Comparison of ENCODE assay signal across 17 cellular contexts in the genomic region with DNA sequence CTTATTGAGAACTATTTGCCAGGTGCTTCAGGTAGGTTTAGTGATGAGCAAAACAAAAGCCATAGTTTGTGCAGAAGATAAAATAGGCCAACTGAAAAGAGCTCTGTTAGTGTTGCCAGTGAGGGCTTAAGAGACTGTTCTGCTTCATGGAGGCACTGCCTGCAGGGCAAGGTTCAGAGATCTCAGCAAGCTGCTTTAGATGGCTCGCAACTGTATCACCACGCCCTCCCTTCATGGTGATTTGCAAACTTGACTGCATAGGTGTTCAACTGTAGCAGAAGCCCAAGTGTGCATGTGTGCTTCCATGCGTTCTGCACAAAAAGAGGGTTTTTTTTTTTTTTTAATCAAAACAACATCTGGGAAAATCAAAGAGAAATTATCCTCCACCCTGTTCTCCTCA.
DNase-seq lines count a peak whose midpoint lies in the region; ATAC-seq and TF ChIP-seq lines count a peak whose summit lies in the region.
"Had no signal": no experiment of that assay in that cellular context is flagged by ENCODE, and none has a peak within 500 bp of the region (broad histone marks: within the 10 kb centered on the region; RNA-seq: fewer than 3 reads in every experiment).

No MANE protein-coding gene starts in this region.

- no peaks in the 10 kb centered on the region for H3K27me3 ChIP-seq in GM23248 (replicated peaks; ENCODE audit: insufficient read depth)
- no peaks in the 10 kb centered on the region for H3K27me3 ChIP-seq in RWPE2 (ENCODE audit: insufficient read depth, poor library complexity, severe bottlenecking)
- H3K27me3 ChIP-seq in hepatocyte: no peaks in the 10 kb centered on the region
- H3K27me3 ChIP-seq in trophoblast cell (ENCODE audit: insufficient read depth, low read length): no peaks in the 10 kb centered on the region

- H2BK120ac ChIP-seq in trophoblast cell (ENCODE audit: insufficient read depth, low read length, poor library complexity): no peak overlapping the region

- no peak overlapping the region for H3K4me2 ChIP-seq in GM23248 (ENCODE audit: unreplicated experiment)
- no peak overlapping the region for H3K4me2 ChIP-seq in hepatocyte
- H3K4me2 ChIP-seq in trophoblast cell (ENCODE audit: low read length): no peak overlapping the region

- H3K79me2 ChIP-seq in GM23248 (ENCODE audit: insufficient read depth): peaks cover 60% of the 10 kb centered on the region
- H3K79me2 ChIP-seq in hepatocyte: no peaks in the 10 kb centered on the region
- H3K79me2 ChIP-seq in trophoblast cell (ENCODE audit: control insufficient read depth, insufficient read depth, low read length, poor library complexity): no peaks in the 10 kb centered on the region

- H4K8ac ChIP-seq in trophoblast cell (ENCODE audit: low read depth, low read length): no peak overlapping the region

- no peak overlapping the region for H2AFZ ChIP-seq in GM23248
- no peak overlapping the region for H2AFZ ChIP-seq in hepatocyte
- H2AFZ ChIP-seq in trophoblast cell (ENCODE audit: insufficient read depth, low read length, poor library complexity): no peak overlapping the region

- H2BK5ac ChIP-seq in trophoblast cell (ENCODE audit: low read depth, low read length, poor library complexity): no peak overlapping the region

- H3K23ac ChIP-seq in trophoblast cell (ENCODE audit: low read length): no peak overlapping the region

- no peaks in the 10 kb centered on the region for H3K79me1 ChIP-seq in trophoblast cell (ENCODE audit: low read length)

- H3K4me3 ChIP-seq in GM23248 (no peak overlapping the region), RWPE2 (ENCODE audit: severe bottlenecking) (no peak overlapping the region), hepatocyte (no peak overlapping the region), trophoblast cell (ENCODE audit: low read depth, low read length) (no peak overlapping the region)
- H3K4me3 ChIP-seq: SK-N-MC had no signal

- H3K4me3 Mint-ChIP-seq in type B pancreatic cell: no peak overlapping the region

- no peak for DNase-seq in GM23248
- DNase-seq in RWPE2 (ENCODE audit: low spot score): no peak
- DNase-seq in hepatocyte (ENCODE audit: low spot score): peak; percentile 12
- peak; percentile 23 to 37 for DNase-seq in trophoblast cell
- no peak for DNase-seq in type B pancreatic cell (ENCODE audit: extremely low spot score, unreplicated experiment)
- DNase-seq in GM03348 (ENCODE audit: low spot score): no peak
- no peak for DNase-seq in Kasumi-1 (lab: John Stamatoyannopoulos, UW)
- DNase-seq: AML-193, DMS79, NCI-H1092, NCI-H2081, NCI-H524, NCI-H82, OCI-M1, SHP77 had no signal

- no peak overlapping the region for H3K4ac ChIP-seq in trophoblast cell (ENCODE audit: low read depth, low read length)

- peaks cover 50% of the 10 kb centered on the region for H3K4me1 ChIP-seq in GM23248 (ENCODE audit: insufficient read depth)
- peaks cover 21% of the 10 kb centered on the region for H3K4me1 ChIP-seq in RWPE2 (ENCODE audit: insufficient read depth, poor library complexity, severe bottlenecking)
- H3K4me1 ChIP-seq in hepatocyte (ENCODE audit: insufficient read depth): peaks cover 10% of the 10 kb centered on the region
- H3K4me1 ChIP-seq in trophoblast cell (ENCODE audit: control insufficient read depth in 1 of 2, insufficient read depth in 2 of 2, low read length in 2 of 2): peaks cover 0 to 3% of the 10 kb centered on the region in 2 experiments

- H2AK5ac ChIP-seq in trophoblast cell (ENCODE audit: low read length): no peak overlapping the region

- no peak overlapping the region for H3K18ac ChIP-seq in trophoblast cell (ENCODE audit: low read length)

- H4K12ac ChIP-seq in trophoblast cell (ENCODE audit: low read depth, low read length): no peak overlapping the region

- H4K20me1 ChIP-seq in GM23248 (ENCODE audit: insufficient read depth) (no peaks in the 10 kb centered on the region), hepatocyte (ENCODE audit: insufficient read depth, poor library complexity, severe bottlenecking) (no peaks in the 10 kb centered on the region)

- no peaks in the 10 kb centered on the region for H3K27me3 Mint-ChIP-seq in type B pancreatic cell

- H3K36me3 ChIP-seq in GM23248 (ENCODE audit: low read depth) (peaks cover 96% of the 10 kb centered on the region), RWPE2 (ENCODE audit: low read depth) (peaks cover 89% of the 10 kb centered on the region), hepatocyte (replicated peaks; ENCODE audit: insufficient read depth, low read depth) (no peaks in the 10 kb centered on the region), trophoblast cell (ENCODE audit: control insufficient read depth in 1 of 2, insufficient read depth in 2 of 2, low read length in 2 of 2) (peaks cover 4 to 11% of the 10 kb centered on the region in 2 experiments)

- H3K27ac Mint-ChIP-seq in type B pancreatic cell: no peak overlapping the region

- peaks cover 15% of the 10 kb centered on the region for H3K36me3 Mint-ChIP-seq in type B pancreatic cell

- in situ Hi-C loops in GM23248 (cut with MboI): no loop called here

- 78 to 79% methylated on average over 3 of the region's 3 CpGs for WGBS in GM23248 (ENCODE audit: low coverage in 1 of 2, low lambda C conversion rate in 2 of 2, missing lambda C conversion rate in 2 of 2), 2 experiments
- WGBS in hepatocyte (ENCODE audit: low lambda C conversion rate, missing lambda C conversion rate): 83% methylated on average over 3 of the region's 3 CpGs
- no CpG with 5 or more reads among the region's 3 CpGs for WGBS in trophoblast cell (ENCODE audit: extremely low coverage, insufficient coverage, insufficient read length)

- H3K9me2 ChIP-seq in GM23248 (ENCODE audit: insufficient read depth): no peaks in the 10 kb centered on the region
- no peaks in the 10 kb centered on the region for H3K9me2 ChIP-seq in hepatocyte (replicated peaks; ENCODE audit: insufficient read depth)

- H4K91ac ChIP-seq in trophoblast cell (ENCODE audit: low read depth, low read length): no peak overlapping the region

- H3K4me1 Mint-ChIP-seq in type B pancreatic cell (ENCODE audit: unreplicated experiment): peaks cover 12% of the 10 kb centered on the region

- peaks cover 94% of the 10 kb centered on the region for H3F3A ChIP-seq in GM23248 (ENCODE audit: insufficient read depth)

- H3K14ac ChIP-seq in trophoblast cell (ENCODE audit: low read length): no peak overlapping the region

- H3K27ac ChIP-seq in GM23248 (peak overlapping the region; percentile 52; the same call in 1 of the 2 replicates), RWPE2 (ENCODE audit: poor library complexity, severe bottlenecking) (peak overlapping the region; percentile 42), hepatocyte (no peak overlapping the region), trophoblast cell (ENCODE audit: low read depth, low read length) (no peak overlapping the region)
- H3K27ac ChIP-seq: C4-2B had no signal

- no peaks in the 10 kb centered on the region for H3K9me3 ChIP-seq in GM23248 (ENCODE audit: low read depth)
- no peaks in the 10 kb centered on the region for H3K9me3 ChIP-seq in RWPE2 (ENCODE audit: severe bottlenecking)
- no peaks in the 10 kb centered on the region for H3K9me3 ChIP-seq in hepatocyte (ENCODE audit: low read depth)
- no peaks in the 10 kb centered on the region for H3K9me3 ChIP-seq in trophoblast cell (ENCODE audit: insufficient read depth, low read depth, low read length)

- no peak overlapping the region for H3K9ac ChIP-seq in GM23248
- no peak overlapping the region for H3K9ac ChIP-seq in trophoblast cell (ENCODE audit: low read length)

- ATAC-seq in RWPE2 (ENCODE audit: low read depth): no peak

- H2BK12ac ChIP-seq in trophoblast cell (ENCODE audit: low read length): no peak overlapping the region

- no peaks in the 10 kb centered on the region for H3K9me3 Mint-ChIP-seq in type B pancreatic cell

- no peak for TF ChIP-seq CTCF in RWPE2 (IDR thresholded peaks at IDR 0.05; ENCODE audit: poor library complexity, severe bottlenecking)
- TF ChIP-seq CTCF in hepatocyte (IDR thresholded peaks at IDR 0.05; ENCODE audit: poor library complexity): no peak
- no peak for TF ChIP-seq CTCF in type B pancreatic cell (conservative IDR thresholded peaks at IDR 0.05)

Comparison
In these comparisons a context has a peak if more than half of its experiments do, and no peak if none do; other contexts are left out.
1. DNase-seq: peak in hepatocyte (single experiment) and trophoblast cell (2 of 2); none in GM23248 (single experiment), RWPE2 (single experiment), type B pancreatic cell (single experiment), GM03348 (single experiment) and Kasumi-1 (0 of 2).
2. H3K27ac ChIP-seq: peak in GM23248 (single experiment) and RWPE2 (single experiment); none in hepatocyte (single experiment) and trophoblast cell (single experiment).